In the genomic region with DNA sequence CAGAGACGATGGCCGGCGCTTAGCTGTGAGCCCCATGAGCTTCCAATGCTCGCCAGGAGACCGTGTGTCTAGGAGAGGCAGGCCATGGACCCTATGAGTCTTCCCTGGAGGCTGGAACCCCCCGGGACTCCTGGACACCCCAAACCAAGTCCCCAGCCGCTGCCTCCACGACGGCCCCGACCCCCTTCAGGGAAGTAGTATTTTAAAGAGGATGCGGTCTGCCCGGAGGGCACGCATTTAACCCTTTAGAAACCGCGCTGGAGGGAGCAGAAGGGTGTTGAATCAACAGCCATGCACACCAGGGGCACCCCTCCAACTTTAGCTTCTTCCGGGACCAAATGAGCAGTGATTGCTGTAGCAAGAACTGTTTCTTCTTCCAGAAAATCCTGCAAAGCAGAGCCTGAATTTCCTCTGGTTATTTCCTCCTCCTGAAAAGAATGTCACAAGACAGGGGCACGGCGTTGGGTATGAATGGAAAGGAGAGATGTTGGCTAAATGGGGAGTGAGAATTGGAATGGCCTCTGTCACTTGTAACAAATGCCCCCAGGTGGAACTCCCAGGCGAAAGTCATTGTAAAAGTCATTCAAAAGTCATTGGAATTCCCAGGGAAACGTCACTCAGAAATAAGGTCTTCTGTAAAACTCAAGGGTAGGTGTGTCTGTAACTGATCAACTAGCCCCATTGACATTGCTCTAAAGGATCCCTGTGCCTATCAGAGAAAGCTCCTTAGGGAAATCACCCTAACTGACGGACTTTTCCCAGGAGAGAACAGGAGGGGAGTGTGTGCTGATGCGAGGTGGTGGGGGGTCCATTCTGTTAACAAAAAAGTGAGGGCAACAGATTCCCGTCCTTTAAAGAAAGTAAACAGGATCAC, we compare ENCODE assay signal across 2 cellular contexts.
TF ChIP-seq lines count a peak whose summit lies in the region.

No MANE protein-coding gene starts in this region.

TF ChIP-seq in HepG2, 621 proteins besides CTCF, POLR2A, EP300 and RAD21:
- TF ChIP-seq ZNF253 (CRISPR knock-in tag; IDR thresholded peaks at IDR 0.05; ENCODE audit: borderline replicate concordance) (no peak), ZNF652 (CRISPR knock-in tag; IDR thresholded peaks at IDR 0.05; ENCODE audit: borderline replicate concordance, low read depth) (peak; percentile 44; the same call in 1 of the 2 replicates), ZNF792 (CRISPR knock-in tag; IDR thresholded peaks at IDR 0.05) (no peak), ZNF776 (CRISPR knock-in tag; IDR thresholded peaks at IDR 0.05) (0 out of 2 replicates have a peak, but pooled peaks have one; percentile 41), MEIS2 (CRISPR knock-in tag; IDR thresholded peaks at IDR 0.05) (no peak), EZH2 (conservative IDR thresholded peaks at IDR 0.05; ENCODE audit: low read depth, low read length) (peak; percentile 1; the same call in 1 of the 2 replicates)
- TF ChIP-seq, protein P1, sequence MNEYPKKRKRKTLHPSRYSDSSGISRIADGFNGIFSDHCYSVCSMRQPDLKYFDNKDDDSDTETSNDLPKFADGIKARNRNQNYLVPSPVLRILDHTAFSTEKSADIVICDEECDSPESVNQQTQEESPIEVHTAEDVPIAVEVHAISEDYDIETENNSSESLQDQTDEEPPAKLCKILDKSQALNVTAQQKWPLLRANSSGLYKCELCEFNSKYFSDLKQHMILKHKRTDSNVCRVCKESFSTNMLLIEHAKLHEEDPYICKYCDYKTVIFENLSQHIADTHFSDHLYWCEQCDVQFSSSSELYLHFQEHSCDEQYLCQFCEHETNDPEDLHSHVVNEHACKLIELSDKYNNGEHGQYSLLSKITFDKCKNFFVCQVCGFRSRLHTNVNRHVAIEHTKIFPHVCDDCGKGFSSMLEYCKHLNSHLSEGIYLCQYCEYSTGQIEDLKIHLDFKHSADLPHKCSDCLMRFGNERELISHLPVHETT (CRISPR knock-in tag; conservative IDR thresholded peaks at IDR 0.05): no peak
TF ChIP-seq in HepG2: peak in this region for 3.

TF ChIP-seq in H1, 55 proteins besides CTCF, POLR2A, EP300 and RAD21:
- TF ChIP-seq SP4 (IDR thresholded peaks at IDR 0.05; ENCODE audit: low read length): no peak
- TF ChIP-seq, protein P2, sequence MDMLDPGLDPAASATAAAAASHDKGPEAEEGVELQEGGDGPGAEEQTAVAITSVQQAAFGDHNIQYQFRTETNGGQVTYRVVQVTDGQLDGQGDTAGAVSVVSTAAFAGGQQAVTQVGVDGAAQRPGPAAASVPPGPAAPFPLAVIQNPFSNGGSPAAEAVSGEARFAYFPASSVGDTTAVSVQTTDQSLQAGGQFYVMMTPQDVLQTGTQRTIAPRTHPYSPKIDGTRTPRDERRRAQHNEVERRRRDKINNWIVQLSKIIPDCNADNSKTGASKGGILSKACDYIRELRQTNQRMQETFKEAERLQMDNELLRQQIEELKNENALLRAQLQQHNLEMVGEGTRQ (IDR thresholded peaks at IDR 0.05; ENCODE audit: low read length): no peak
- peak; percentile 1; the same call in 1 of the 2 replicates for TF ChIP-seq SUZ12 (IDR thresholded peaks at IDR 0.05; ENCODE audit: low read length)
- peak; percentile 52 for TF ChIP-seq RNF2 (IDR thresholded peaks at IDR 0.05; ENCODE audit: borderline replicate concordance, low read depth, low read length, missing control alignments, poor library complexity, severe bottlenecking)
- TF ChIP-seq HDAC2 (IDR thresholded peaks at IDR 0.05; ENCODE audit: borderline replicate concordance in 1 of 2, low read depth in 2 of 2, low read length in 2 of 2): no peak
- peak; percentile 32 for TF ChIP-seq EZH2 (IDR thresholded peaks at IDR 0.05; ENCODE audit: low read depth, low read length, severe bottlenecking)
- TF ChIP-seq JUN (IDR thresholded peaks at IDR 0.05; ENCODE audit: low read depth, low read length): no peak
